Comparison of ENCODE assay signal across 19 cellular contexts in genomic region chrX:133999013-133999705, GRCh38. TPM values are rescaled to one million over a fixed set of nuclear protein-coding genes. Genes with fewer than 3 reads are reported as not detected.
DNase-seq lines count a peak whose midpoint lies in the region; ATAC-seq, FAIRE-seq and TF ChIP-seq lines count a peak whose summit lies in the region.
"Had no signal": no experiment of that assay in that cellular context is flagged by ENCODE, and none has a peak within 500 bp of the region (broad histone marks: within the 10 kb centered on the region; RNA-seq: fewer than 3 reads in every experiment).

No MANE protein-coding gene starts in this region.

- H3K36me3 ChIP-seq in Caco-2 (ENCODE audit: control insufficient read depth, insufficient read depth, low read length) (no peaks in the 10 kb centered on the region), bronchial epithelial cell (ENCODE audit: control insufficient read depth, insufficient read depth, low read length) (no peaks in the 10 kb centered on the region)
- H3K36me3 ChIP-seq: esophagus squamous epithelium, upper lobe of left lung had no signal

- no peaks in the 10 kb centered on the region for H3K36me3 Mint-ChIP-seq in Caco-2 (ENCODE audit: insufficient read depth, unreplicated experiment)
- no peaks in the 10 kb centered on the region for H3K36me3 Mint-ChIP-seq in progenitor cell of endocrine pancreas (ENCODE audit: insufficient read depth)
- H3K36me3 Mint-ChIP-seq: activated naive CD8-positive, alpha-beta T cell treated with anti-CD3 and anti-CD28 coated beads for 36 hours; stimulated activated naive B cell treated with anti-CD40 and anti-IgM and Interleukin-4, amounts not matched to agents 10 μg/mL and 1 μg/mL and 100 μg/mL, for 72 hours had no signal

- H3K27me3 Mint-ChIP-seq in Caco-2 (ENCODE audit: insufficient read depth, unreplicated experiment), result no peaks in the 10 kb centered on the region
- no peaks in the 10 kb centered on the region for H3K27me3 Mint-ChIP-seq in progenitor cell of endocrine pancreas

- ATAC-seq in left cardiac atrium (peak; percentile 17 to 30), HG02759 (IDR thresholded peaks at IDR 0.05; ENCODE audit: unreplicated experiment) (no peak)
- ATAC-seq: stimulated activated naive B cell treated with anti-CD40 and anti-IgM and Interleukin-4, amounts not matched to agents 10 μg/mL and 1 μg/mL and 100 μg/mL, for 72 hours had no signal

- H3K9me3 ChIP-seq in Caco-2, result no peaks in the 10 kb centered on the region
- H3K9me3 ChIP-seq: esophagus squamous epithelium, upper lobe of left lung had no signal

- H3K9me3 Mint-ChIP-seq in Caco-2 (ENCODE audit: unreplicated experiment) (no peaks in the 10 kb centered on the region), progenitor cell of endocrine pancreas (ENCODE audit: low read depth) (no peaks in the 10 kb centered on the region)
- H3K9me3 Mint-ChIP-seq: activated CD4-positive, alpha-beta memory T cell treated with anti-CD3 and anti-CD28 coated beads, Interleukin-2, amount 10 ng/mL, durations not matched to agents 7 days and 5 days; activated naive CD8-positive, alpha-beta T cell treated with anti-CD3 and anti-CD28 coated beads for 36 hours; stimulated activated naive B cell treated with anti-CD40 and anti-IgM and Interleukin-4, amounts not matched to agents 10 μg/mL and 1 μg/mL and 100 μg/mL, for 72 hours had no signal

- peaks cover 40% of the 10 kb centered on the region for H3K4me1 Mint-ChIP-seq in Caco-2 (ENCODE audit: low read depth, unreplicated experiment)
- H3K4me1 Mint-ChIP-seq in progenitor cell of endocrine pancreas (ENCODE audit: low read depth), result peaks cover 53% of the 10 kb centered on the region
- H3K4me1 Mint-ChIP-seq: activated CD4-positive, alpha-beta memory T cell treated with anti-CD3 and anti-CD28 coated beads, Interleukin-2, amount 10 ng/mL, durations not matched to agents 7 days and 5 days; activated naive CD8-positive, alpha-beta T cell treated with anti-CD3 and anti-CD28 coated beads for 36 hours; stimulated activated naive B cell treated with anti-CD40 and anti-IgM and Interleukin-4, amounts not matched to agents 10 μg/mL and 1 μg/mL and 100 μg/mL, for 72 hours had no signal

- intact Hi-C loops in Caco-2 (cut with micrococcal nuclease; ENCODE audit: unreplicated experiment), result no loop called here
- intact Hi-C loops in left cardiac atrium (cut with DNase I), result no loop called here

- H3K27me3 ChIP-seq in Caco-2 (replicated peaks; ENCODE audit: control insufficient read depth, insufficient read depth, low read length) (no peaks in the 10 kb centered on the region), bronchial epithelial cell (ENCODE audit: control insufficient read depth, insufficient read depth, low read length) (no peaks in the 10 kb centered on the region)
- H3K27me3 ChIP-seq: esophagus squamous epithelium, upper lobe of left lung had no signal

- TF ChIP-seq CTCF in Caco-2 (IDR thresholded peaks at IDR 0.05; ENCODE audit: insufficient read depth in 1 of 2, low read depth in 1 of 2, low read length in 1 of 2, severe bottlenecking in 1 of 2, unreplicated experiment in 1 of 2) (no peak), bronchial epithelial cell (IDR thresholded peaks at IDR 0.05; ENCODE audit: insufficient read depth, low read length, severe bottlenecking) (no peak), progenitor cell of endocrine pancreas (IDR thresholded peaks at IDR 0.05; ENCODE audit: unreplicated experiment) (no peak)

- H3K4me3 Mint-ChIP-seq in Caco-2 (ENCODE audit: unreplicated experiment), result no peak overlapping the region
- no peak overlapping the region for H3K4me3 Mint-ChIP-seq in progenitor cell of endocrine pancreas (ENCODE audit: low read depth)
- H3K4me3 Mint-ChIP-seq: activated CD4-positive, alpha-beta memory T cell treated with anti-CD3 and anti-CD28 coated beads, Interleukin-2, amount 10 ng/mL, durations not matched to agents 7 days and 5 days; activated naive CD8-positive, alpha-beta T cell treated with anti-CD3 and anti-CD28 coated beads for 36 hours; stimulated activated naive B cell treated with anti-CD40 and anti-IgM and Interleukin-4, amounts not matched to agents 10 μg/mL and 1 μg/mL and 100 μg/mL, for 72 hours had no signal

- CTCF ChIA-PET in Caco-2 (lab: Charles Lee), result no interaction called here

- H3K4me1 ChIP-seq in Caco-2, result peaks cover 29% of the 10 kb centered on the region

- BruUV-seq in Caco-2 (replicated peaks; lab: Mats Ljungman, UMichigan), result no TSS peak

- no peak overlapping the region for H3K4me3 ChIP-seq in Caco-2 (ENCODE audit: low read depth, low read length)
- H3K4me3 ChIP-seq in bronchial epithelial cell (ENCODE audit: low read depth, low read length), result no peak overlapping the region
- H3K4me3 ChIP-seq: esophagus squamous epithelium, upper lobe of left lung had no signal

- DNase-seq in Caco-2, result no peak
- no peak for DNase-seq in bronchial epithelial cell (ENCODE audit: low read depth)
- DNase-seq in left cardiac atrium, result no peak
- no peak for DNase-seq in progenitor cell of endocrine pancreas (ENCODE audit: low spot score, unreplicated experiment)
- DNase-seq in GM19240 (ENCODE audit: insufficient read length, low spot score), result no peak
- no peak for DNase-seq in HPDE6-E6E7 (ENCODE audit: extremely low spot score)
- DNase-seq in NCI-H1694 (lab: John Stamatoyannopoulos, UW), result no peak
- DNase-seq: activated CD4-positive, alpha-beta memory T cell treated with anti-CD3 and anti-CD28 coated beads, Interleukin-2, amount 10 ng/mL, durations not matched to agents 7 days and 5 days; activated naive CD8-positive, alpha-beta T cell treated with anti-CD3 and anti-CD28 coated beads for 36 hours; activated T-cell treated with anti-CD3 and anti-CD28 coated beads, Interleukin-2, amount 50 U/mL, for 48 hours; esophagus squamous epithelium; NCI-H1694 treated with DMSO at 0.1 percent for 48 hours; NCI-H345; NK-92 treated with Interleukin-12 subunit alpha and Interleukin-12 subunit beta, amount 100 ng/mL, for 24 hours; posterior cingulate gyrus; stimulated activated naive B cell treated with anti-CD40 and anti-IgM and Interleukin-4, amounts not matched to agents 10 μg/mL and 1 μg/mL and 100 μg/mL, for 72 hours; T-helper 1 cell had no signal

- H3K27ac Mint-ChIP-seq in Caco-2 (ENCODE audit: unreplicated experiment), result peak overlapping the region; percentile 53
- peak overlapping the region; percentile 70 for H3K27ac Mint-ChIP-seq in progenitor cell of endocrine pancreas
- H3K27ac Mint-ChIP-seq: activated CD4-positive, alpha-beta memory T cell treated with anti-CD3 and anti-CD28 coated beads, Interleukin-2, amount 10 ng/mL, durations not matched to agents 7 days and 5 days; activated naive CD8-positive, alpha-beta T cell treated with anti-CD3 and anti-CD28 coated beads for 36 hours; stimulated activated naive B cell treated with anti-CD40 and anti-IgM and Interleukin-4, amounts not matched to agents 10 μg/mL and 1 μg/mL and 100 μg/mL, for 72 hours had no signal

- peak; percentile 73 for FAIRE-seq in bronchial epithelial cell (lab: Jason Lieb, UNC)

- POLR2A ChIA-PET in Caco-2 (lab: Charles Lee), result no interaction called here

RNA-seq across cellular contexts. Expression of gene GPC3, which starts 13.8 kb away (rescaled TPM):
- total RNA-seq in Caco-2 (2022), result 233 and 266 TPM in 2 replicates
- total RNA-seq in bronchial epithelial cell, result 0.26 and 0.90 TPM in 2 replicates
- total RNA-seq in left cardiac atrium, result 10 to 100 TPM in 1 of 2 donors, 1 to 10 TPM in 1; 8.3 to 15.0 TPM
- 197 and 259 TPM in 2 replicates for total RNA-seq in progenitor cell of endocrine pancreas

Comparison
In these comparisons a context has a peak if more than half of its experiments do, and no peak if none do; other contexts are left out.
1. RNA of gene GPC3, which starts 13.8 kb away (total RNA-seq): 233 to 266 TPM in Caco-2 and 197 to 259 TPM in progenitor cell of endocrine pancreas; 8.3 to 15.0 TPM in left cardiac atrium and 0.26 to 0.90 TPM in bronchial epithelial cell; every median in the first group is over 10 times any median in the second.